ENCODE assay signal across 16 cellular contexts in the genomic region with DNA sequence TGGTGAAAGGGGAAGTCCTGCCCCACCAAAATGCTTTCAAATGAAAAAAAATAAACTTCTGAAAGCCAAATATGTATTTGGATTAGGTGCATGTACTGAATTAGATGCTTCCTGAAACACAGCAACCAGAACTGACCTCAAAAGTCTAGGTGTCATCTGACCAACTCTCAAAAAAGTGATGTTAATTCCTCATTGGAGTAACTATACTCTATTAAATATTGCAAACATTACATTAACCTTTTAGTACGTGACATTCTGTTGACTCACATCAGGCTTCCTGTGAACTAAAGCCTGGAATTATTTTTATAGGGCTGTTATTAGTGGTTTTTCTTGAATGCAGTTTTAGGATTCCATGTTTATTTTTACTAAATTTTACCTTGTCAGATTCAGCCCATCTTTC.
"Had no signal": no experiment of that assay in that cellular context is flagged by ENCODE, and none has a peak within 500 bp of the region (broad histone marks: within the 10 kb centered on the region; RNA-seq: fewer than 3 reads in every experiment).

No MANE protein-coding gene starts in this region.

- H3K36me3 Mint-ChIP-seq: naive B cell; stimulated activated effector memory CD8-positive, alpha-beta T cell treated with anti-CD3 and anti-CD28 coated beads, Interleukin-12 subunit alpha, Interleukin-12 subunit beta, amount 100 ng/mL, for 72 hours had no signal

- H3K36me3 ChIP-seq: heart right ventricle, pancreas, thyroid gland had no signal

- H3K9me3 ChIP-seq: heart right ventricle, pancreas, thyroid gland had no signal

- H3K4me3 ChIP-seq: heart right ventricle, pancreas, thyroid gland had no signal

- H3K27ac ChIP-seq: heart right ventricle, pancreas, thyroid gland had no signal

- FAIRE-seq: colon, frontal cortex, pancreas, urothelium cell line had no signal

- H3K4me3 Mint-ChIP-seq: activated naive CD4-positive, alpha-beta T cell treated with anti-CD3 and anti-CD28 coated beads for 36 hours; activated naive CD8-positive, alpha-beta T cell treated with anti-CD3 and anti-CD28 coated beads, Interleukin-2, amount 50 U/mL, for 24 hours; activated T-helper 17 cell treated with anti-CD3 and anti-CD28 coated beads, Interleukin-2, amount 50 U/mL, for 72 hours; naive B cell; stimulated activated effector memory CD8-positive, alpha-beta T cell treated with anti-CD3 and anti-CD28 coated beads, Interleukin-12 subunit alpha, Interleukin-12 subunit beta, amount 100 ng/mL, for 72 hours had no signal

- DNase-seq: activated CD4-positive, alpha-beta T cell treated with anti-CD3 and anti-CD28 coated beads, Interleukin-2, amount 50 U/mL, for 4 hours; activated CD4-positive, CD25-positive, alpha-beta regulatory T cell treated with anti-CD3 and anti-CD28 coated beads, Interleukin-2, amount 50 U/mL, for 72 hours; activated naive CD4-positive, alpha-beta T cell treated with anti-CD3 and anti-CD28 coated beads for 36 hours; activated naive CD8-positive, alpha-beta T cell treated with anti-CD3 and anti-CD28 coated beads, Interleukin-2, amount 50 U/mL, for 24 hours; aorta; heart right ventricle; islet precursor cell; naive B cell; pancreas; T-helper 1 cell; thyroid gland had no signal

- H3K27ac Mint-ChIP-seq: activated naive CD4-positive, alpha-beta T cell treated with anti-CD3 and anti-CD28 coated beads for 36 hours; activated naive CD8-positive, alpha-beta T cell treated with anti-CD3 and anti-CD28 coated beads, Interleukin-2, amount 50 U/mL, for 24 hours; activated T-helper 17 cell treated with anti-CD3 and anti-CD28 coated beads, Interleukin-2, amount 50 U/mL, for 72 hours; naive B cell; stimulated activated effector memory CD8-positive, alpha-beta T cell treated with anti-CD3 and anti-CD28 coated beads, Interleukin-12 subunit alpha, Interleukin-12 subunit beta, amount 100 ng/mL, for 72 hours had no signal

- H3K4me1 ChIP-seq: heart right ventricle, pancreas, thyroid gland had no signal

- H3K4me1 Mint-ChIP-seq: activated naive CD8-positive, alpha-beta T cell treated with anti-CD3 and anti-CD28 coated beads, Interleukin-2, amount 50 U/mL, for 24 hours; activated T-helper 17 cell treated with anti-CD3 and anti-CD28 coated beads, Interleukin-2, amount 50 U/mL, for 72 hours; naive B cell; stimulated activated effector memory CD8-positive, alpha-beta T cell treated with anti-CD3 and anti-CD28 coated beads, Interleukin-12 subunit alpha, Interleukin-12 subunit beta, amount 100 ng/mL, for 72 hours had no signal

- H3K27me3 ChIP-seq: pancreas, thyroid gland had no signal

- H3K27me3 Mint-ChIP-seq: activated naive CD8-positive, alpha-beta T cell treated with anti-CD3 and anti-CD28 coated beads, Interleukin-2, amount 50 U/mL, for 24 hours; activated T-helper 17 cell treated with anti-CD3 and anti-CD28 coated beads, Interleukin-2, amount 50 U/mL, for 72 hours had no signal
